Comparison of ENCODE assay signal across 20 cellular contexts in the genomic region with DNA sequence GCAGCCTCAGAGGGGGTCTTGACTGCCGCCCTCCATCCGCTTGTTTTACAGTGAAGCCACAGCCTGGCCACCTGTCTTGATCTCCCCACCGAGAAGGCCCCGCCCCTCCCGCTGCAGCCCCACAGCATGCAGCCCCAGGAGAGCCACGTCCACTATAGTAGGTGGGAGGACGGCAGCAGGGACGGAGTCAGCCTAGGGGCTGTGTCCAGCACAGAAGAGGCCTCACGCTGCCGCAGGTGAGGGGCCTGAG. TPM values are rescaled to one million over a fixed set of nuclear protein-coding genes. Genes with fewer than 3 reads are reported as not detected.
DNase-seq lines count a peak whose midpoint lies in the region; ATAC-seq and TF ChIP-seq lines count a peak whose summit lies in the region.
"Had no signal": no experiment of that assay in that cellular context is flagged by ENCODE, and none has a peak within 500 bp of the region (broad histone marks: within the 10 kb centered on the region; RNA-seq: fewer than 3 reads in every experiment).

No MANE protein-coding gene starts in this region.

- no peak overlapping the region for H3K9ac ChIP-seq in HCT116 (ENCODE audit: low read length)
- H3K9ac ChIP-seq: parathyroid adenoma had no signal

- H3K27ac Mint-ChIP-seq in CD4-positive, alpha-beta T cell, result no peak overlapping the region
- no peak overlapping the region for H3K27ac Mint-ChIP-seq in neural crest cell (ENCODE audit: unreplicated experiment)
- H3K27ac Mint-ChIP-seq: activated CD8-positive, alpha-beta memory T cell treated with anti-CD3 and anti-CD28 coated beads, Interleukin-2, amount 10 ng/mL, durations not matched to agents 7 days and 5 days; T-helper 1 cell treated with Interleukin-12 subunit alpha and Interleukin-12 subunit beta and Interleukin-4 antibody, amounts not matched to agents 30 μg/mL and 1 μg/mL, for 36 hours had no signal

- TF ChIP-seq POLR2A in HCT116 (IDR thresholded peaks at IDR 0.05; ENCODE audit: borderline replicate concordance, extremely low read depth, insufficient read depth, insufficient read length), result no peak

- 0 out of 2 replicates have a peak overlapping the region, but pooled peaks have one; percentile 51 for H3K4me2 ChIP-seq in HCT116 (ENCODE audit: low read length)

- no peaks in the 10 kb centered on the region for H3K27me3 ChIP-seq in CD4-positive, alpha-beta T cell (ENCODE audit: control insufficient read depth, insufficient read depth, low read length)
- H3K27me3 ChIP-seq in HCT116 (ENCODE audit: insufficient read depth, low read length) (no peaks in the 10 kb centered on the region), WERI-Rb-1 (ENCODE audit: insufficient read depth, low read depth, severe bottlenecking) (no peaks in the 10 kb centered on the region)
- H3K27me3 ChIP-seq: adrenal gland had no signal

- peaks cover 31 to 44% of the 10 kb centered on the region in 2 experiments for H3K4me1 ChIP-seq in HCT116 (ENCODE audit: control insufficient read depth in 1 of 2, insufficient read depth in 2 of 2, low read length in 2 of 2)
- H3K4me1 ChIP-seq: parathyroid adenoma had no signal

- H3K9me2 ChIP-seq in HCT116 (ENCODE audit: insufficient read depth), result no peaks in the 10 kb centered on the region

- no peaks in the 10 kb centered on the region for H3K9me3 ChIP-seq in CD4-positive, alpha-beta T cell (ENCODE audit: control insufficient read depth, low read length)
- H3K9me3 ChIP-seq in HCT116 (ENCODE audit: control insufficient read depth in 1 of 2, insufficient read depth in 1 of 2, low read depth in 1 of 2, low read length in 2 of 2) (no peaks in the 10 kb centered on the region), WERI-Rb-1 (ENCODE audit: severe bottlenecking) (no peaks in the 10 kb centered on the region)
- H3K9me3 ChIP-seq: adrenal gland, thoracic aorta had no signal

- intact Hi-C loops in CD4-positive, alpha-beta T cell (cut with DNase I, micrococcal nuclease), result loop anchor here in 1 of 2 experiments (10.0 kb wide), 1 partner anchor 1250 kb away; a partner anchor contains a TSS
- intact Hi-C loops in HCT116 (cut with micrococcal nuclease), result no loop called here

- no peaks in the 10 kb centered on the region for H4K20me1 ChIP-seq in HCT116 (ENCODE audit: insufficient read depth)

- no peak overlapping the region for H3K27ac ChIP-seq in CD4-positive, alpha-beta T cell (ENCODE audit: low read depth, low read length)
- H3K27ac ChIP-seq in HCT116 (ENCODE audit: low read depth, low read length) (peak overlapping the region; percentile 30; the same call in 1 of the 2 replicates), WERI-Rb-1 (no peak overlapping the region; the same call in 1 of the 2 replicates)
- H3K27ac ChIP-seq: parathyroid adenoma, thoracic aorta had no signal

- no peak for ATAC-seq in CD4-positive, alpha-beta T cell (ENCODE audit: poor library complexity)
- ATAC-seq in HCT116 (no peak), GM19467 (IDR thresholded peaks at IDR 0.05; ENCODE audit: unreplicated experiment) (no peak), GM19035 (IDR thresholded peaks at IDR 0.05; ENCODE audit: unreplicated experiment) (no peak)

- peak overlapping the region; percentile 15 for H3K4me3 Mint-ChIP-seq in CD4-positive, alpha-beta T cell
- H3K4me3 Mint-ChIP-seq in neural crest cell, result peak overlapping the region; percentile 76
- H3K4me3 Mint-ChIP-seq: activated CD8-positive, alpha-beta memory T cell treated with anti-CD3 and anti-CD28 coated beads, Interleukin-2, amount 10 ng/mL, durations not matched to agents 7 days and 5 days; central memory CD8-positive, alpha-beta T cell; T-helper 1 cell treated with Interleukin-12 subunit alpha and Interleukin-12 subunit beta and Interleukin-4 antibody, amounts not matched to agents 30 μg/mL and 1 μg/mL, for 36 hours had no signal

- BruUV-seq in HCT116 (replicated peaks; lab: Mats Ljungman, UMichigan), result no TSS peak

- POLR2A ChIA-PET in CD4-positive, alpha-beta T cell (lab: Charles Lee), result no interaction called here
- POLR2A ChIA-PET in HCT116 (lab: Charles Lee), result no interaction called here

- H3K27me3 Mint-ChIP-seq in CD4-positive, alpha-beta T cell, result no peaks in the 10 kb centered on the region
- H3K27me3 Mint-ChIP-seq in neural crest cell (ENCODE audit: low read depth), result no peaks in the 10 kb centered on the region
- H3K27me3 Mint-ChIP-seq: activated CD8-positive, alpha-beta memory T cell treated with anti-CD3 and anti-CD28 coated beads, Interleukin-2, amount 10 ng/mL, durations not matched to agents 7 days and 5 days; central memory CD8-positive, alpha-beta T cell had no signal

- RAD21 ChIA-PET in HCT116 (lab: Charles Lee; ENCODE audit: low non-redundant PET in 1 of 2, low total read pairs in 2 of 2, uncharacterized antibody in 2 of 2, unreplicated experiment in 2 of 2), result no interaction called here

- no peak for DNase-seq in CD4-positive, alpha-beta T cell
- no peak for DNase-seq in HCT116 (ENCODE audit: low read depth, low spot score)
- DNase-seq in WERI-Rb-1, result peak; percentile 68
- no peak for DNase-seq in neural crest cell (ENCODE audit: low read depth, low spot score)
- DNase-seq in DMS 273 (lab: John Stamatoyannopoulos, UW; ENCODE audit: unreplicated experiment), result no peak
- no peak for DNase-seq in C1 segment of cervical spinal cord (lab: John Stamatoyannopoulos, UW)
- DNase-seq: activated CD8-positive, alpha-beta memory T cell treated with anti-CD3 and anti-CD28 coated beads, Interleukin-2, amount 10 ng/mL, durations not matched to agents 7 days and 5 days; Kasumi-1; NCI-H1417 treated with DMSO at 0.1 percent for 48 hours; NCI-H2171; stimulated activated CD4-positive, alpha-beta T cell treated with anti-CD3 and anti-CD28 coated beads, Interleukin-4, amount 100 ng/mL, for 4 hours; stimulated activated CD8-positive, alpha-beta memory T cell treated with anti-CD3 and anti-CD28 coated beads, Interleukin-4, amount 100 ng/mL, for 48 hours had no signal

- no peak for TF ChIP-seq CTCF in CD4-positive, alpha-beta T cell (IDR thresholded peaks at IDR 0.05)
- no peak for TF ChIP-seq CTCF in HCT116 (IDR thresholded peaks at IDR 0.05 in 2 of 3, conservative IDR thresholded peaks at IDR 0.05 in 1 of 3; ENCODE audit: borderline replicate concordance in 1 of 3, insufficient read depth in 1 of 3, low read depth in 2 of 3, low read length in 2 of 3)
- no peak for TF ChIP-seq CTCF in WERI-Rb-1 (IDR thresholded peaks at IDR 0.05; ENCODE audit: low read depth, low read length)
- TF ChIP-seq CTCF in neural crest cell (conservative IDR thresholded peaks at IDR 0.05), result no peak

- H3K4me3 ChIP-seq in HCT116 (replicated peaks in 1 of 2; ENCODE audit: low read depth in 1 of 2, low read length in 2 of 2) (no peak overlapping the region), WERI-Rb-1 (ENCODE audit: low read depth, low read length) (peak overlapping the region; percentile 30)
- H3K4me3 ChIP-seq: adrenal gland, thoracic aorta had no signal

- peaks cover 2 to 8% of the 10 kb centered on the region in 2 experiments; a peak in 1 of 4 replicates for H3K36me3 ChIP-seq in HCT116 (ENCODE audit: control insufficient read depth in 1 of 2, insufficient read depth in 2 of 2, low read length in 2 of 2)
- peaks cover 20% of the 10 kb centered on the region for H3K36me3 ChIP-seq in WERI-Rb-1

- CTCF ChIA-PET in CD4-positive, alpha-beta T cell (lab: Charles Lee), result interaction anchor here (1.2 to 1.5 kb wide), 4 partner anchors 12 to 82 kb away, joined by 3 to 16 read pairs (median 8); a partner anchor contains a TSS
- CTCF ChIA-PET in HCT116 (lab: Charles Lee), result interaction anchor here (1.5 to 2.3 kb wide), 4 partner anchors 9 to 322 kb away, joined by 3 to 10 read pairs (median 6); a partner anchor contains a TSS

- peaks cover 5% of the 10 kb centered on the region for H3K4me1 Mint-ChIP-seq in CD4-positive, alpha-beta T cell (ENCODE audit: low read depth)
- peaks cover 11% of the 10 kb centered on the region for H3K4me1 Mint-ChIP-seq in neural crest cell

- no peak for TF ChIP-seq RAD21 in HCT116 (IDR thresholded peaks at IDR 0.05; ENCODE audit: low read depth)

- H3K36me3 Mint-ChIP-seq in CD4-positive, alpha-beta T cell (ENCODE audit: low read depth), result peaks cover 11% of the 10 kb centered on the region
- H3K36me3 Mint-ChIP-seq in neural crest cell (ENCODE audit: low read depth), result peaks cover 6% of the 10 kb centered on the region

- no peak overlapping the region for H2AFZ ChIP-seq in HCT116 (ENCODE audit: low read depth, low read length, poor library complexity, severe bottlenecking)
- H2AFZ ChIP-seq: parathyroid adenoma had no signal

- no peaks in the 10 kb centered on the region for H3K9me3 Mint-ChIP-seq in CD4-positive, alpha-beta T cell
- no peaks in the 10 kb centered on the region for H3K9me3 Mint-ChIP-seq in neural crest cell
- H3K9me3 Mint-ChIP-seq: central memory CD8-positive, alpha-beta T cell; T-helper 1 cell treated with Interleukin-12 subunit alpha and Interleukin-12 subunit beta and Interleukin-4 antibody, amounts not matched to agents 30 μg/mL and 1 μg/mL, for 36 hours had no signal

- no peaks in the 10 kb centered on the region for H3K79me2 ChIP-seq in HCT116 (ENCODE audit: insufficient read depth, low read length)
- H3K79me2 ChIP-seq: parathyroid adenoma had no signal

TF ChIP-seq in HCT116, 20 proteins besides CTCF, POLR2A, EP300 and RAD21:
- TF ChIP-seq SRF (IDR thresholded peaks at IDR 0.05; ENCODE audit: low read depth) (no peak), ZNF274 (IDR thresholded peaks at IDR 0.05; ENCODE audit: low read depth, low read length) (no peak)

RNA-seq across cellular contexts. Expression of a gene that starts 2.6 kb away (rescaled TPM):
- 1 to 10 TPM; 1.8 to 2.6 TPM for total RNA-seq in CD4-positive, alpha-beta T cell
- total RNA-seq in HCT116 (2021; ENCODE audit: unreplicated experiment) (5.5 TPM), neural crest cell (3.8 and 4.7 TPM in 2 replicates)
- 8.4 TPM in 2 replicates for polyA plus RNA-seq in HCT116 (2012)
- total RNA-seq: activated CD8-positive, alpha-beta memory T cell treated with anti-CD3 and anti-CD28 coated beads, Interleukin-2, amount 10 ng/mL, durations not matched to agents 7 days and 5 days had no signal

RNA-seq across cellular contexts. Expression of a gene that starts 21.1 kb away (rescaled TPM):
- 10 to 100 TPM; 30.1 to 32.0 TPM for total RNA-seq in CD4-positive, alpha-beta T cell
- 48.0 TPM for total RNA-seq in HCT116 (2021; ENCODE audit: unreplicated experiment)
- 19.7 and 20.9 TPM in 2 replicates for polyA plus RNA-seq in HCT116 (2012)
- 57.9 and 59.6 TPM in 2 replicates for total RNA-seq in neural crest cell

RNA-seq across cellular contexts. Expression of a gene that starts 22.9 kb away (rescaled TPM):
- not detected for total RNA-seq in CD4-positive, alpha-beta T cell
- total RNA-seq in HCT116 (2021; ENCODE audit: unreplicated experiment) (not detected), neural crest cell (not detected in 2 replicates)
- polyA plus RNA-seq in HCT116 (2012), result not detected in 2 replicates
- total RNA-seq: activated CD8-positive, alpha-beta memory T cell treated with anti-CD3 and anti-CD28 coated beads, Interleukin-2, amount 10 ng/mL, durations not matched to agents 7 days and 5 days; adrenal gland; mononuclear cell; thoracic aorta had no signal
- polyA plus RNA-seq: adrenal gland had no signal
